ENCODE assay signal across 16 cellular contexts in genomic region chr9:36913393-36914211, GRCh38.
DNase-seq lines count a peak whose midpoint lies in the region; ATAC-seq, FAIRE-seq and TF ChIP-seq lines count a peak whose summit lies in the region.
"Had no signal": no experiment of that assay in that cellular context is flagged by ENCODE, and none has a peak within 500 bp of the region (broad histone marks: within the 10 kb centered on the region; RNA-seq: fewer than 3 reads in every experiment).

No MANE protein-coding gene starts in this region.

- H3F3A ChIP-seq in Loucy (ENCODE audit: low read depth), result no peaks in the 10 kb centered on the region

- H2AFZ ChIP-seq in Loucy (ENCODE audit: low read length) (no peak overlapping the region), K562 (ENCODE audit: low read depth, low read length) (no peak overlapping the region)

- no peak overlapping the region for H3K4me2 ChIP-seq in Loucy (ENCODE audit: low read depth, low read length, poor library complexity, severe bottlenecking)
- no peak overlapping the region for H3K4me2 ChIP-seq in K562 (ENCODE audit: insufficient read depth, low read length)

- TF ChIP-seq CTCF in GM12865 (IDR thresholded peaks at IDR 0.05; ENCODE audit: insufficient read depth, low read depth, low read length, missing control alignments), result peak; percentile 2
- TF ChIP-seq CTCF in Loucy (conservative IDR thresholded peaks at IDR 0.05; ENCODE audit: low read length), result peak; percentile 55
- no peak for TF ChIP-seq CTCF in K562 (IDR thresholded peaks at IDR 0.05 in 2 of 3, conservative IDR thresholded peaks at IDR 0.05 in 1 of 3; ENCODE audit: insufficient read depth in 2 of 3, low read depth in 1 of 3, low read length in 3 of 3)
- peak; percentile 45 for TF ChIP-seq CTCF in retinal pigment epithelial cell (conservative IDR thresholded peaks at IDR 0.05; ENCODE audit: low read depth, low read length)
- no peak for TF ChIP-seq CTCF in osteocyte (IDR thresholded peaks at IDR 0.05)

- no peak for FAIRE-seq in K562 (lab: Jason Lieb, UNC)

- no peaks in the 10 kb centered on the region for H3K4me1 ChIP-seq in Loucy (ENCODE audit: insufficient read depth, low read length, poor library complexity, severe bottlenecking)
- no peaks in the 10 kb centered on the region for H3K4me1 ChIP-seq in K562 (replicated peaks in 1 of 2; ENCODE audit: control insufficient read depth in 2 of 2, insufficient read depth in 2 of 2, low read length in 2 of 2)
- H3K4me1 ChIP-seq: body of pancreas, transverse colon had no signal

- 1% methylated on average over 7 of the region's 10 CpGs for WGBS in K562 (ENCODE audit: insufficient coverage, low coverage, missing lambda C conversion rate)

- H3K4me3 Mint-ChIP-seq in osteocyte (ENCODE audit: unreplicated experiment), result no peak overlapping the region
- H3K4me3 Mint-ChIP-seq: neural crest cell had no signal

- no peak overlapping the region for H3K4me3 ChIP-seq in GM12865 (ENCODE audit: low read depth, low read length)
- no peak overlapping the region for H3K4me3 ChIP-seq in Loucy (ENCODE audit: low read length, poor library complexity, severe bottlenecking)
- no peak overlapping the region for H3K4me3 ChIP-seq in K562
- H3K4me3 ChIP-seq in retinal pigment epithelial cell (ENCODE audit: low read length), result no peak overlapping the region
- H3K4me3 ChIP-seq: body of pancreas, transverse colon had no signal

- no peak for ATAC-seq in K562
- ATAC-seq in HG02678 (IDR thresholded peaks at IDR 0.05; ENCODE audit: unreplicated experiment), result no peak
- ATAC-seq: activated CD4-positive, CD25-positive, alpha-beta regulatory T cell treated with anti-CD3 and anti-CD28 coated beads, Interleukin-2, amount 50 U/mL, for 24 hours; body of pancreas; right cardiac atrium had no signal

- POLR2A ChIA-PET in K562 (lab: Yijun Ruan, JAX), result no interaction called here

- CTCF ChIA-PET in K562 (lab: Yijun Ruan, JAX; ENCODE audit: low intra/inter-chr PET ratio), result no interaction called here

- no peaks in the 10 kb centered on the region for H3K36me3 Mint-ChIP-seq in osteocyte (ENCODE audit: unreplicated experiment)

- H3K9ac ChIP-seq in Loucy (ENCODE audit: low read depth, low read length, poor library complexity, severe bottlenecking) (no peak overlapping the region), K562 (ENCODE audit: insufficient read depth in 1 of 2, low read depth in 2 of 2, low read length in 2 of 2) (no peak overlapping the region)

- no peak overlapping the region for H3K27ac ChIP-seq in K562 (ENCODE audit: extremely low read depth, low read depth, low read length)
- H3K27ac ChIP-seq: body of pancreas, transverse colon had no signal

- TF ChIP-seq POLR2A in K562 (conservative IDR thresholded peaks at IDR 0.05), result no peak

- in situ Hi-C loops in K562 (cut with MboI), result no loop called here

- H4K20me1 ChIP-seq in Loucy (ENCODE audit: insufficient read depth, low read length, poor library complexity, severe bottlenecking) (no peaks in the 10 kb centered on the region), K562 (replicated peaks; ENCODE audit: control insufficient read depth, insufficient read depth, low read length) (no peaks in the 10 kb centered on the region)

- H3K4me1 Mint-ChIP-seq in osteocyte (ENCODE audit: unreplicated experiment), result no peaks in the 10 kb centered on the region
- H3K4me1 Mint-ChIP-seq: neural crest cell had no signal

- no peak for TF ChIP-seq EP300 in K562 (IDR thresholded peaks at IDR 0.05; ENCODE audit: low read length)

- no TSS peak for BruUV-seq in K562 (replicated peaks; lab: Mats Ljungman, UMichigan)

- H3K9me1 ChIP-seq in K562 (ENCODE audit: control insufficient read depth, insufficient read depth, low read length), result no peaks in the 10 kb centered on the region

- DNase-seq in GM12865 (ENCODE audit: low read depth) (no peak), K562 (ENCODE audit: extremely low read depth in 1 of 4, low spot score in 3 of 4) (peak in 1 of 4 experiments; percentile 10), retinal pigment epithelial cell (ENCODE audit: low read depth) (no peak), HT-29 (ENCODE audit: low spot score) (no peak), osteocyte (ENCODE audit: extremely low spot score, unreplicated experiment) (no peak)
- DNase-seq: activated naive CD4-positive, alpha-beta T cell; body of pancreas; NCI-H2171; right cardiac atrium; stimulated activated CD4-positive, alpha-beta T cell treated with anti-CD3 and anti-CD28 coated beads, Interleukin-4, amount 100 ng/mL, for 24 hours; SW 1271; transverse colon had no signal

- H3K36me3 ChIP-seq in Loucy (ENCODE audit: insufficient read depth, low read length) (no peaks in the 10 kb centered on the region), K562 (ENCODE audit: control insufficient read depth, insufficient read depth, low read length) (no peaks in the 10 kb centered on the region)
- H3K36me3 ChIP-seq: transverse colon had no signal

- peaks cover 29% of the 10 kb centered on the region for H3K27me3 Mint-ChIP-seq in osteocyte (ENCODE audit: unreplicated experiment)

- H3K27ac Mint-ChIP-seq in osteocyte (ENCODE audit: unreplicated experiment), result no peak overlapping the region

- no peaks in the 10 kb centered on the region for H3K9me3 Mint-ChIP-seq in osteocyte (ENCODE audit: unreplicated experiment)
- H3K9me3 Mint-ChIP-seq: neural crest cell had no signal

- H3K9me2 ChIP-seq in Loucy (replicated peaks; ENCODE audit: low read depth, low read length), result no peaks in the 10 kb centered on the region

- intact Hi-C loops in K562 (cut with micrococcal nuclease), result no loop called here

- H3K27me3 ChIP-seq in Loucy (ENCODE audit: insufficient read depth, low read length, poor library complexity, severe bottlenecking) (no peaks in the 10 kb centered on the region), K562 (ENCODE audit: control insufficient read depth in 2 of 2, insufficient read depth in 2 of 2, low read length in 2 of 2) (peaks cover 0 to 22% of the 10 kb centered on the region in 2 experiments; a peak in 1 of 5 replicates)
- H3K27me3 ChIP-seq: body of pancreas had no signal

- H3K9me3 ChIP-seq in Loucy (ENCODE audit: insufficient read depth, low read depth, low read length) (no peaks in the 10 kb centered on the region), K562 (replicated peaks; ENCODE audit: control insufficient read depth, insufficient read depth, low read depth, low read length) (no peaks in the 10 kb centered on the region)

- H3K79me2 ChIP-seq in Loucy (ENCODE audit: insufficient read depth, low read length), result no peaks in the 10 kb centered on the region
- no peaks in the 10 kb centered on the region for H3K79me2 ChIP-seq in K562 (ENCODE audit: control insufficient read depth, insufficient read depth, low read length)

- no peak for TF ChIP-seq RAD21 in K562 (CRISPR knock-in tag; conservative IDR thresholded peaks at IDR 0.05 in 1 of 2, IDR thresholded peaks at IDR 0.05 in 1 of 2)

TF ChIP-seq in K562, 482 proteins besides CTCF, POLR2A, EP300 and RAD21:
- TF ChIP-seq MAFF (IDR thresholded peaks at IDR 0.05; ENCODE audit: low read length) (peak; percentile 58), MAFG (tag; conservative IDR thresholded peaks at IDR 0.05) (peak; percentile 56), ZNF316 (IDR thresholded peaks at IDR 0.05) (peak; percentile 60), ZHX1 (conservative IDR thresholded peaks at IDR 0.05; ENCODE audit: low read length) (no peak), MAFK (IDR thresholded peaks at IDR 0.05; ENCODE audit: low read length) (peak; percentile 69), CHD2 (IDR thresholded peaks at IDR 0.05; ENCODE audit: low read depth, low read length) (no peak), HIVEP1 (CRISPR knock-in tag; IDR thresholded peaks at IDR 0.05) (no peak)

Comparison
In these comparisons a context has a peak if more than half of its experiments do, and no peak if none do; other contexts are left out.
1. CTCF ChIP-seq: peak in GM12865 (single experiment), Loucy (single experiment) and retinal pigment epithelial cell (single experiment); none in K562 (0 of 3) and osteocyte (single experiment).